23 cellular contexts compared by ENCODE assay signal in the genomic region with DNA sequence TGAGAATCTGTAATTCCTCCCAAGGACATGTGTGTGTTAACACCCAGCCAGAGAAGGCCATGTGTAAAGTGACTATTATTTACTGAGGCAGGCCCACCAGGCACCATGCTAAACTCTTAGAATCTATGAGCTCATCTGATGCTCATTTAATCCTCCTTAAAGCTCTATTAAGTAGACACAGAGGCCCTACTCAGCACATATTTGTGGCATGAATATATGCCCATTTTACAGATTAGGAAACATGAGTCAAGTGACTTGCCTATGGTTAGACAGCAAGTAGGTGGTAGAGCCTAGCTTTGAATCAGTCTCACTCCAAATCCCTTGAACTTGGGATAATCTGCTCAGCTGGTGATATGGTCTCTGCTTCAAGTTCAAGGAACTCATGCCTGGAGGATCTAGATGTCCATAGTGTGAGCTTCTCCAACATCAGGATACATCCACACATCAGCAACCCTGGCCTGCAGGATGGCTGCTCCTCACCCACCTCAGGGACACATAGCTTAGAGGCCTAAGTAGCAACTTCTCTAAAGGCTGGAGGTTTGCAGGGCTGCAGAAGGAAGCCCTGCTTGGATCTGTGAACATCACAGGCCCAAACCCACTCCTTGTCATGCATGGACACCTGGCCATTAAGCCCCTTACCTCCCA.
"Had no signal": no experiment of that assay in that cellular context is flagged by ENCODE, and none has a peak within 500 bp of the region (broad histone marks: within the 10 kb centered on the region; RNA-seq: fewer than 3 reads in every experiment).

No MANE protein-coding gene starts in this region.

- H3K36me3 ChIP-seq: ascending aorta, WERI-Rb-1 had no signal

- H3K4me3 Mint-ChIP-seq: activated CD8-positive, alpha-beta T cell treated with anti-CD3 and anti-CD28 coated beads, Interleukin-2, amount 10 ng/mL, durations not matched to agents 7 days and 5 days; activated naive CD4-positive, alpha-beta T cell treated with anti-CD3 and anti-CD28 coated beads, Interleukin-2, amount 50 U/mL, for 24 hours; activated T-cell treated with anti-CD3 and anti-CD28 coated beads, Interleukin-2, amount 50 U/mL, for 72 hours; T-cell had no signal

- H3K4me1 ChIP-seq: ascending aorta, body of pancreas had no signal

- H3K27me3 ChIP-seq: ascending aorta, body of pancreas had no signal

- H3K36me3 Mint-ChIP-seq: activated naive CD4-positive, alpha-beta T cell treated with anti-CD3 and anti-CD28 coated beads, Interleukin-2, amount 50 U/mL, for 24 hours; T-cell had no signal

- ATAC-seq: activated CD8-positive, alpha-beta T cell treated with anti-CD3 and anti-CD28 coated beads, Interleukin-2, amount 10 ng/mL, durations not matched to agents 7 days and 5 days; activated T-cell treated with anti-CD3 and anti-CD28 coated beads, Interleukin-2, amount 50 U/mL, for 72 hours; body of pancreas; T-cell had no signal

- H3K9me3 ChIP-seq: ascending aorta, body of pancreas had no signal

- H3K27ac Mint-ChIP-seq: activated CD8-positive, alpha-beta T cell treated with anti-CD3 and anti-CD28 coated beads, Interleukin-2, amount 10 ng/mL, durations not matched to agents 7 days and 5 days; activated naive CD4-positive, alpha-beta T cell treated with anti-CD3 and anti-CD28 coated beads, Interleukin-2, amount 50 U/mL, for 24 hours; activated T-cell treated with anti-CD3 and anti-CD28 coated beads, Interleukin-2, amount 50 U/mL, for 72 hours; activated T-helper 2 cell treated with anti-CD3 and anti-CD28 coated beads, Interferon-gamma antibody, Interleukin-2, Interleukin-4, amounts not matched to agents 10 μg/mL and 5 μg/mL and 100 μg/mL, durations not matched to agents 14 hours and 24 hours and 36 hours; T-cell had no signal

- H3K4me1 Mint-ChIP-seq: activated naive CD4-positive, alpha-beta T cell treated with anti-CD3 and anti-CD28 coated beads, Interleukin-2, amount 50 U/mL, for 24 hours; T-cell had no signal

- H3K4me3 ChIP-seq: ascending aorta, body of pancreas had no signal

- DNase-seq: activated CD4-positive, alpha-beta T cell treated with anti-CD3 and anti-CD28 coated beads for 4 hours; activated CD8-positive, alpha-beta T cell treated with anti-CD3 and anti-CD28 coated beads, Interleukin-2, amount 10 ng/mL, durations not matched to agents 7 days and 5 days; activated naive CD4-positive, alpha-beta T cell; activated T-cell treated with anti-CD3 and anti-CD28 coated beads, Interleukin-2, amount 50 U/mL, for 72 hours; body of pancreas; central memory CD4-positive, alpha-beta T cell; IMR-90; Kasumi-1; KBM-7; NCI-H1048; NCI-H146; NCI-H187 treated with DMSO at 0.1 percent for 48 hours; NCI-H2081 treated with DMSO at 0.1 percent for 48 hours; NCI-H446; NCI-H524; SIG-M5; T-cell; T-helper 2 cell; T1000; WERI-Rb-1 had no signal

- H3K27me3 Mint-ChIP-seq: activated naive CD4-positive, alpha-beta T cell treated with anti-CD3 and anti-CD28 coated beads, Interleukin-2, amount 50 U/mL, for 24 hours had no signal

- H3K9me3 Mint-ChIP-seq: activated naive CD4-positive, alpha-beta T cell treated with anti-CD3 and anti-CD28 coated beads, Interleukin-2, amount 50 U/mL, for 24 hours; activated T-cell treated with anti-CD3 and anti-CD28 coated beads, Interleukin-2, amount 50 U/mL, for 72 hours; activated T-helper 2 cell treated with anti-CD3 and anti-CD28 coated beads, Interferon-gamma antibody, Interleukin-2, Interleukin-4, amounts not matched to agents 10 μg/mL and 5 μg/mL and 100 μg/mL, durations not matched to agents 14 hours and 24 hours and 36 hours; T-cell had no signal

- H3K27ac ChIP-seq: ascending aorta, body of pancreas, WERI-Rb-1 had no signal
